In the genomic region with DNA sequence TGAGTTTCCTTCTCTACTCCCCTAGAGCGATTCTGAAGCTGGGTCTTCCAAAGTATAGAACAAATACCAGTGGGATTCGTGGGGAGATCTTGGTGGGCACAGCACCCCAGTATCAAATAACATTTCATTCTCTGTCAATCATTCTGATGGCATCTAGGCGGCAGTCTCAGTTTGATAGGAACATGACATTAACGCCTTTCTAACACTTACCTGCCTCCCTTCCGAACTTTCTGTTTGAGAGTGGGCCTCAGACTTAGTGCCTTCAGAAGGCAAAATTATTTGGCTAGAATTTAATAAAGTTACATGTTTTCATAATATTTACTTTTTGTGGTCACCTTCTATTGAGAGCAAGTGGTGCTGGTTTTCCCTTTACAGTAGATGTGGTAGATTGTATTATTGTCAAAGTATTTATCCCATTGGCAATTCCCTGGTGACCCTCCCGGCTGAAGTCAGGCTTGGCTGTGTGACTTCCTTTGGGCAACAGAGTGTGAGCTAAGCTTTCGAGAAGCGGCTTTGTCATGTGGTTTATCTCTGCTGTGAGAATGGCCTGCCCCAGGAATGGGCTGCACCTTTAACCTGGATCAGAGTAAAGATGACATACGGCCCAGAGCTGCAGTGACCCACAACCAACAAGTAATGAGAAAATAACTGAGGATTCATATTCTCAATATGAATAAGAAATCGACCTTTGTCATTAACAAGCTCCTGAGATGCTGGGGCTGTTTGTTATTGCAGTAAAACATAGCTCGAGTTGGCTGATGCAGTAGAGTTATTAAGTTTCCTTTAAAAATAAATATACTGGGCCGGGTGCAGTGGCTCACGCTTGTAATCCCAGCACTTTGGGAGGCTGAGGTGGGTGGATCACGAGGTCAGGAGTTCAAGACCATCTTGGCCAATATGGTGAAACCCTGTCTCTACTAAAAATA, we compare ENCODE assay signal across 1 cellular context.
TF ChIP-seq lines count a peak whose summit lies in the region.

No MANE protein-coding gene starts in this region.

TF ChIP-seq in HepG2, 621 proteins besides CTCF, POLR2A, EP300 and RAD21 (continues in another document):
- no peak for TF ChIP-seq ZFYVE20 (CRISPR knock-in tag; IDR thresholded peaks at IDR 0.05; ENCODE audit: borderline replicate concordance, low read depth)
- peak; percentile 56; the same call in 1 of the 2 replicates for TF ChIP-seq PPARG (CRISPR knock-in tag; conservative IDR thresholded peaks at IDR 0.05)
- TF ChIP-seq, protein P1, sequence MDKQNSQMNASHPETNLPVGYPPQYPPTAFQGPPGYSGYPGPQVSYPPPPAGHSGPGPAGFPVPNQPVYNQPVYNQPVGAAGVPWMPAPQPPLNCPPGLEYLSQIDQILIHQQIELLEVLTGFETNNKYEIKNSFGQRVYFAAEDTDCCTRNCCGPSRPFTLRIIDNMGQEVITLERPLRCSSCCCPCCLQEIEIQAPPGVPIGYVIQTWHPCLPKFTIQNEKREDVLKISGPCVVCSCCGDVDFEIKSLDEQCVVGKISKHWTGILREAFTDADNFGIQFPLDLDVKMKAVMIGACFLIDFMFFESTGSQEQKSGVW (CRISPR knock-in tag; IDR thresholded peaks at IDR 0.05; ENCODE audit: borderline replicate concordance): no peak
- TF ChIP-seq, protein P2, sequence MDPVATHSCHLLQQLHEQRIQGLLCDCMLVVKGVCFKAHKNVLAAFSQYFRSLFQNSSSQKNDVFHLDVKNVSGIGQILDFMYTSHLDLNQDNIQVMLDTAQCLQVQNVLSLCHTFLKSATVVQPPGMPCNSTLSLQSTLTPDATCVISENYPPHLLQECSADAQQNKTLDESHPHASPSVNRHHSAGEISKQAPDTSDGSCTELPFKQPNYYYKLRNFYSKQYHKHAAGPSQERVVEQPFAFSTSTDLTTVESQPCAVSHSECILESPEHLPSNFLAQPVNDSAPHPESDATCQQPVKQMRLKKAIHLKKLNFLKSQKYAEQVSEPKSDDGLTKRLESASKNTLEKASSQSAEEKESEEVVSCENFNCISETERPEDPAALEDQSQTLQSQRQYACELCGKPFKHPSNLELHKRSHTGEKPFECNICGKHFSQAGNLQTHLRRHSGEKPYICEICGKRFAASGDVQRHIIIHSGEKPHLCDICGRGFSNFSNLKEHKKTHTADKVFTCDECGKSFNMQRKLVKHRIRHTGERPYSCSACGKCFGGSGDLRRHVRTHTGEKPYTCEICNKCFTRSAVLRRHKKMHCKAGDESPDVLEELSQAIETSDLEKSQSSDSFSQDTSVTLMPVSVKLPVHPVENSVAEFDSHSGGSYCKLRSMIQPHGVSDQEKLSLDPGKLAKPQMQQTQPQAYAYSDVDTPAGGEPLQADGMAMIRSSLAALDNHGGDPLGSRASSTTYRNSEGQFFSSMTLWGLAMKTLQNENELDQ (CRISPR knock-in tag; IDR thresholded peaks at IDR 0.05; ENCODE audit: borderline replicate concordance): no peak
- TF ChIP-seq PRMT3 (CRISPR knock-in tag; IDR thresholded peaks at IDR 0.05; ENCODE audit: borderline replicate concordance, low read depth): peak; percentile 42; the same call in 1 of the 2 replicates
- TF ChIP-seq KLF16 (CRISPR knock-in tag; IDR thresholded peaks at IDR 0.05): peak in 1 of 2 experiments; percentile 15; a peak in 1 of 4 replicates
- TF ChIP-seq, protein P3, sequence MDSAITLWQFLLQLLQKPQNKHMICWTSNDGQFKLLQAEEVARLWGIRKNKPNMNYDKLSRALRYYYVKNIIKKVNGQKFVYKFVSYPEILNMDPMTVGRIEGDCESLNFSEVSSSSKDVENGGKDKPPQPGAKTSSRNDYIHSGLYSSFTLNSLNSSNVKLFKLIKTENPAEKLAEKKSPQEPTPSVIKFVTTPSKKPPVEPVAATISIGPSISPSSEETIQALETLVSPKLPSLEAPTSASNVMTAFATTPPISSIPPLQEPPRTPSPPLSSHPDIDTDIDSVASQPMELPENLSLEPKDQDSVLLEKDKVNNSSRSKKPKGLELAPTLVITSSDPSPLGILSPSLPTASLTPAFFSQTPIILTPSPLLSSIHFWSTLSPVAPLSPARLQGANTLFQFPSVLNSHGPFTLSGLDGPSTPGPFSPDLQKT (CRISPR knock-in tag; IDR thresholded peaks at IDR 0.05; ENCODE audit: borderline replicate concordance): no peak
- TF ChIP-seq, protein P4, sequence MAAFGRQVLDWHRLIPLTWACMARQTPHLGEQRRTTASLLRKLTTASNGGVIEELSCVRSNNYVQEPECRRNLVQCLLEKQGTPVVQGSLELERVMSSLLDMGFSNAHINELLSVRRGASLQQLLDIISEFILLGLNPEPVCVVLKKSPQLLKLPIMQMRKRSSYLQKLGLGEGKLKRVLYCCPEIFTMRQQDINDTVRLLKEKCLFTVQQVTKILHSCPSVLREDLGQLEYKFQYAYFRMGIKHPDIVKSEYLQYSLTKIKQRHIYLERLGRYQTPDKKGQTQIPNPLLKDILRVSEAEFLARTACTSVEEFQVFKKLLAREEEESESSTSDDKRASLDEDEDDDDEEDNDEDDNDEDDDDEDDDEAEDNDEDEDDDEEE (CRISPR knock-in tag; IDR thresholded peaks at IDR 0.05): 0 out of 2 replicates have a peak, but pooled peaks have one; percentile 16
- TF ChIP-seq TOE1 (CRISPR knock-in tag; IDR thresholded peaks at IDR 0.05): 0 out of 2 replicates have a peak, but pooled peaks have one; percentile 1
- TF ChIP-seq ZFP90 (CRISPR knock-in tag; IDR thresholded peaks at IDR 0.05; ENCODE audit: borderline replicate concordance): no peak
- no peak for TF ChIP-seq ZSCAN29 (CRISPR knock-in tag; conservative IDR thresholded peaks at IDR 0.05)
- no peak for TF ChIP-seq ZNF33A (CRISPR knock-in tag; IDR thresholded peaks at IDR 0.05; ENCODE audit: borderline replicate concordance)
- no peak for TF ChIP-seq HOXA3 (CRISPR knock-in tag; IDR thresholded peaks at IDR 0.05)
- TF ChIP-seq ZSCAN21 (CRISPR knock-in tag; IDR thresholded peaks at IDR 0.05; ENCODE audit: borderline replicate concordance): no peak
- TF ChIP-seq ZNF543 (CRISPR knock-in tag; IDR thresholded peaks at IDR 0.05): 0 out of 2 replicates have a peak, but pooled peaks have one; percentile 12
- TF ChIP-seq ELF3 (CRISPR knock-in tag; IDR thresholded peaks at IDR 0.05): 0 out of 2 replicates have a peak, but pooled peaks have one; percentile 50
- TF ChIP-seq ZFP36L1 (CRISPR knock-in tag; IDR thresholded peaks at IDR 0.05): peak; percentile 84
- no peak for TF ChIP-seq ZNF703 (CRISPR knock-in tag; IDR thresholded peaks at IDR 0.05; ENCODE audit: borderline replicate concordance)
- TF ChIP-seq MIER2 (CRISPR knock-in tag; IDR thresholded peaks at IDR 0.05): no peak
- 0 out of 2 replicates have a peak, but pooled peaks have one; percentile 39 for TF ChIP-seq BCL6 (CRISPR knock-in tag; IDR thresholded peaks at IDR 0.05)
- TF ChIP-seq, protein P5, sequence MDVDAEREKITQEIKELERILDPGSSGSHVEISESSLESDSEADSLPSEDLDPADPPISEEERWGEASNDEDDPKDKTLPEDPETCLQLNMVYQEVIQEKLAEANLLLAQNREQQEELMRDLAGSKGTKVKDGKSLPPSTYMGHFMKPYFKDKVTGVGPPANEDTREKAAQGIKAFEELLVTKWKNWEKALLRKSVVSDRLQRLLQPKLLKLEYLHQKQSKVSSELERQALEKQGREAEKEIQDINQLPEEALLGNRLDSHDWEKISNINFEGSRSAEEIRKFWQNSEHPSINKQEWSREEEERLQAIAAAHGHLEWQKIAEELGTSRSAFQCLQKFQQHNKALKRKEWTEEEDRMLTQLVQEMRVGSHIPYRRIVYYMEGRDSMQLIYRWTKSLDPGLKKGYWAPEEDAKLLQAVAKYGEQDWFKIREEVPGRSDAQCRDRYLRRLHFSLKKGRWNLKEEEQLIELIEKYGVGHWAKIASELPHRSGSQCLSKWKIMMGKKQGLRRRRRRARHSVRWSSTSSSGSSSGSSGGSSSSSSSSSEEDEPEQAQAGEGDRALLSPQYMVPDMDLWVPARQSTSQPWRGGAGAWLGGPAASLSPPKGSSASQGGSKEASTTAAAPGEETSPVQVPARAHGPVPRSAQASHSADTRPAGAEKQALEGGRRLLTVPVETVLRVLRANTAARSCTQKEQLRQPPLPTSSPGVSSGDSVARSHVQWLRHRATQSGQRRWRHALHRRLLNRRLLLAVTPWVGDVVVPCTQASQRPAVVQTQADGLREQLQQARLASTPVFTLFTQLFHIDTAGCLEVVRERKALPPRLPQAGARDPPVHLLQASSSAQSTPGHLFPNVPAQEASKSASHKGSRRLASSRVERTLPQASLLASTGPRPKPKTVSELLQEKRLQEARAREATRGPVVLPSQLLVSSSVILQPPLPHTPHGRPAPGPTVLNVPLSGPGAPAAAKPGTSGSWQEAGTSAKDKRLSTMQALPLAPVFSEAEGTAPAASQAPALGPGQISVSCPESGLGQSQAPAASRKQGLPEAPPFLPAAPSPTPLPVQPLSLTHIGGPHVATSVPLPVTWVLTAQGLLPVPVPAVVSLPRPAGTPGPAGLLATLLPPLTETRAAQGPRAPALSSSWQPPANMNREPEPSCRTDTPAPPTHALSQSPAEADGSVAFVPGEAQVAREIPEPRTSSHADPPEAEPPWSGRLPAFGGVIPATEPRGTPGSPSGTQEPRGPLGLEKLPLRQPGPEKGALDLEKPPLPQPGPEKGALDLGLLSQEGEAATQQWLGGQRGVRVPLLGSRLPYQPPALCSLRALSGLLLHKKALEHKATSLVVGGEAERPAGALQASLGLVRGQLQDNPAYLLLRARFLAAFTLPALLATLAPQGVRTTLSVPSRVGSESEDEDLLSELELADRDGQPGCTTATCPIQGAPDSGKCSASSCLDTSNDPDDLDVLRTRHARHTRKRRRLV (CRISPR knock-in tag; IDR thresholded peaks at IDR 0.05): 0 out of 2 replicates have a peak, but pooled peaks have one; percentile 34
- TF ChIP-seq, protein P6, sequence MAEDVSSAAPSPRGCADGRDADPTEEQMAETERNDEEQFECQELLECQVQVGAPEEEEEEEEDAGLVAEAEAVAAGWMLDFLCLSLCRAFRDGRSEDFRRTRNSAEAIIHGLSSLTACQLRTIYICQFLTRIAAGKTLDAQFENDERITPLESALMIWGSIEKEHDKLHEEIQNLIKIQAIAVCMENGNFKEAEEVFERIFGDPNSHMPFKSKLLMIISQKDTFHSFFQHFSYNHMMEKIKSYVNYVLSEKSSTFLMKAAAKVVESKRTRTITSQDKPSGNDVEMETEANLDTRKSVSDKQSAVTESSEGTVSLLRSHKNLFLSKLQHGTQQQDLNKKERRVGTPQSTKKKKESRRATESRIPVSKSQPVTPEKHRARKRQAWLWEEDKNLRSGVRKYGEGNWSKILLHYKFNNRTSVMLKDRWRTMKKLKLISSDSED (CRISPR knock-in tag; IDR thresholded peaks at IDR 0.05): peak; percentile 84; the same call in 1 of the 2 replicates
- no peak for TF ChIP-seq ZNF746 (CRISPR knock-in tag; IDR thresholded peaks at IDR 0.05)
- no peak for TF ChIP-seq ZNF549 (CRISPR knock-in tag; IDR thresholded peaks at IDR 0.05)
- peak; percentile 63 for TF ChIP-seq SAP130 (CRISPR knock-in tag; IDR thresholded peaks at IDR 0.05; ENCODE audit: low read depth)
- peak; percentile 19; the same call in 1 of the 2 replicates for TF ChIP-seq BRCA1 (CRISPR knock-in tag; IDR thresholded peaks at IDR 0.05)
- no peak for TF ChIP-seq MAFF (IDR thresholded peaks at IDR 0.05; ENCODE audit: low read depth, low read length)
- TF ChIP-seq ZNF761 (CRISPR knock-in tag; conservative IDR thresholded peaks at IDR 0.05): no peak
- no peak for TF ChIP-seq ZNF354B (CRISPR knock-in tag; IDR thresholded peaks at IDR 0.05)
- TF ChIP-seq, protein P7, sequence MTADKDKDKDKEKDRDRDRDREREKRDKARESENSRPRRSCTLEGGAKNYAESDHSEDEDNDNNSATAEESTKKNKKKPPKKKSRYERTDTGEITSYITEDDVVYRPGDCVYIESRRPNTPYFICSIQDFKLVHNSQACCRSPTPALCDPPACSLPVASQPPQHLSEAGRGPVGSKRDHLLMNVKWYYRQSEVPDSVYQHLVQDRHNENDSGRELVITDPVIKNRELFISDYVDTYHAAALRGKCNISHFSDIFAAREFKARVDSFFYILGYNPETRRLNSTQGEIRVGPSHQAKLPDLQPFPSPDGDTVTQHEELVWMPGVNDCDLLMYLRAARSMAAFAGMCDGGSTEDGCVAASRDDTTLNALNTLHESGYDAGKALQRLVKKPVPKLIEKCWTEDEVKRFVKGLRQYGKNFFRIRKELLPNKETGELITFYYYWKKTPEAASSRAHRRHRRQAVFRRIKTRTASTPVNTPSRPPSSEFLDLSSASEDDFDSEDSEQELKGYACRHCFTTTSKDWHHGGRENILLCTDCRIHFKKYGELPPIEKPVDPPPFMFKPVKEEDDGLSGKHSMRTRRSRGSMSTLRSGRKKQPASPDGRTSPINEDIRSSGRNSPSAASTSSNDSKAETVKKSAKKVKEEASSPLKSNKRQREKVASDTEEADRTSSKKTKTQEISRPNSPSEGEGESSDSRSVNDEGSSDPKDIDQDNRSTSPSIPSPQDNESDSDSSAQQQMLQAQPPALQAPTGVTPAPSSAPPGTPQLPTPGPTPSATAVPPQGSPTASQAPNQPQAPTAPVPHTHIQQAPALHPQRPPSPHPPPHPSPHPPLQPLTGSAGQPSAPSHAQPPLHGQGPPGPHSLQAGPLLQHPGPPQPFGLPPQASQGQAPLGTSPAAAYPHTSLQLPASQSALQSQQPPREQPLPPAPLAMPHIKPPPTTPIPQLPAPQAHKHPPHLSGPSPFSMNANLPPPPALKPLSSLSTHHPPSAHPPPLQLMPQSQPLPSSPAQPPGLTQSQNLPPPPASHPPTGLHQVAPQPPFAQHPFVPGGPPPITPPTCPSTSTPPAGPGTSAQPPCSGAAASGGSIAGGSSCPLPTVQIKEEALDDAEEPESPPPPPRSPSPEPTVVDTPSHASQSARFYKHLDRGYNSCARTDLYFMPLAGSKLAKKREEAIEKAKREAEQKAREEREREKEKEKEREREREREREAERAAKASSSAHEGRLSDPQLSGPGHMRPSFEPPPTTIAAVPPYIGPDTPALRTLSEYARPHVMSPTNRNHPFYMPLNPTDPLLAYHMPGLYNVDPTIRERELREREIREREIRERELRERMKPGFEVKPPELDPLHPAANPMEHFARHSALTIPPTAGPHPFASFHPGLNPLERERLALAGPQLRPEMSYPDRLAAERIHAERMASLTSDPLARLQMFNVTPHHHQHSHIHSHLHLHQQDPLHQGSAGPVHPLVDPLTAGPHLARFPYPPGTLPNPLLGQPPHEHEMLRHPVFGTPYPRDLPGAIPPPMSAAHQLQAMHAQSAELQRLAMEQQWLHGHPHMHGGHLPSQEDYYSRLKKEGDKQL (CRISPR knock-in tag; IDR thresholded peaks at IDR 0.05; ENCODE audit: low read depth): no peak
- TF ChIP-seq ZFP62 (CRISPR knock-in tag; IDR thresholded peaks at IDR 0.05): no peak
- TF ChIP-seq, protein P8, sequence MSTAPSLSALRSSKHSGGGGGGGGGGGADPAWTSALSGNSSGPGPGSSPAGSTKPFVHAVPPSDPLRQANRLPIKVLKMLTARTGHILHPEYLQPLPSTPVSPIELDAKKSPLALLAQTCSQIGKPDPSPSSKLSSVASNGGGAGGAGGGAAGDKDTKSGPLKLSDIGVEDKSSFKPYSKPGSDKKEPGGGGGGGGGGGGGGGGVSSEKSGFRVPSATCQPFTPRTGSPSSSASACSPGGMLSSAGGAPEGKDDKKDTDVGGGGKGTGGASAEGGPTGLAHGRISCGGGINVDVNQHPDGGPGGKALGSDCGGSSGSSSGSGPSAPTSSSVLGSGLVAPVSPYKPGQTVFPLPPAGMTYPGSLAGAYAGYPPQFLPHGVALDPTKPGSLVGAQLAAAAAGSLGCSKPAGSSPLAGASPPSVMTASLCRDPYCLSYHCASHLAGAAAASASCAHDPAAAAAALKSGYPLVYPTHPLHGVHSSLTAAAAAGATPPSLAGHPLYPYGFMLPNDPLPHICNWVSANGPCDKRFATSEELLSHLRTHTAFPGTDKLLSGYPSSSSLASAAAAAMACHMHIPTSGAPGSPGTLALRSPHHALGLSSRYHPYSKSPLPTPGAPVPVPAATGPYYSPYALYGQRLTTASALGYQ (CRISPR knock-in tag; IDR thresholded peaks at IDR 0.05): no peak
- no peak for TF ChIP-seq ZNF772 (CRISPR knock-in tag; IDR thresholded peaks at IDR 0.05)
- 0 out of 2 replicates have a peak, but pooled peaks have one; percentile 54 for TF ChIP-seq ZNF709 (CRISPR knock-in tag; IDR thresholded peaks at IDR 0.05)
- TF ChIP-seq ERF (CRISPR knock-in tag; IDR thresholded peaks at IDR 0.05): 0 out of 2 replicates have a peak, but pooled peaks have one; percentile 14
- no peak for TF ChIP-seq PHF5A (CRISPR knock-in tag; IDR thresholded peaks at IDR 0.05; ENCODE audit: low read depth, unreplicated experiment)
- no peak for TF ChIP-seq SP1 (IDR thresholded peaks at IDR 0.05)
- TF ChIP-seq SP1 (CRISPR knock-in tag; IDR thresholded peaks at IDR 0.05): no peak
